In genomic region chr1:228019722-228020083, GRCh38 we compare ENCODE assay signal across 14 cellular contexts. TPM values are rescaled to one million over a fixed set of nuclear protein-coding genes. Genes with fewer than 3 reads are reported as not detected.
"Had no signal": no experiment of that assay in that cellular context is flagged by ENCODE, and none has a peak within 500 bp of the region (broad histone marks: within the 10 kb centered on the region; RNA-seq: fewer than 3 reads in every experiment).

No MANE protein-coding gene starts in this region.

RNA-seq across cellular contexts. Expression of gene WNT3A, which starts 12.9 kb away (rescaled TPM):
- total RNA-seq: activated CD4-positive, alpha-beta memory T cell treated with anti-CD3 and anti-CD28 coated beads, Interleukin-2, amount 10 ng/mL, durations not matched to agents 7 days and 5 days; activated CD4-positive, alpha-beta T cell treated with anti-CD3 and anti-CD28 coated beads for 36 hours; activated CD4-positive, alpha-beta T cell treated with anti-CD3 and anti-CD28 coated beads, Interleukin-2, amount 10 ng/mL, durations not matched to agents 7 days and 5 days; activated CD8-positive, alpha-beta memory T cell treated with anti-CD3 and anti-CD28 coated beads, Interleukin-2, amount 10 ng/mL, durations not matched to agents 7 days and 5 days; activated CD8-positive, alpha-beta T cell treated with anti-CD3 and anti-CD28 coated beads, Interleukin-2, amount 10 ng/mL, durations not matched to agents 7 days and 5 days; activated naive CD8-positive, alpha-beta T cell treated with anti-CD3 and anti-CD28 coated beads for 36 hours; activated T-helper 2 cell treated with anti-CD3 and anti-CD28 coated beads, Interferon-gamma antibody, Interleukin-2, Interleukin-4, amounts not matched to agents 10 μg/mL and 5 μg/mL and 100 μg/mL, durations not matched to agents 14 hours and 24 hours and 36 hours; adrenal gland; aorta; astrocyte; body of pancreas; T-helper 1 cell treated with Interleukin-12 subunit alpha and Interleukin-12 subunit beta and Interleukin-4 antibody, amounts not matched to agents 30 ng/mL and 1 ng/mL, for 36 hours; T-helper 17 cell; T-helper 2 cell treated with Interferon-gamma antibody and Interleukin-4, amounts not matched to agents 100 ng/mL and 5 ng/mL, for 36 hours had no signal
